ENCODE assay signal across 39 cellular contexts in the genomic region with DNA sequence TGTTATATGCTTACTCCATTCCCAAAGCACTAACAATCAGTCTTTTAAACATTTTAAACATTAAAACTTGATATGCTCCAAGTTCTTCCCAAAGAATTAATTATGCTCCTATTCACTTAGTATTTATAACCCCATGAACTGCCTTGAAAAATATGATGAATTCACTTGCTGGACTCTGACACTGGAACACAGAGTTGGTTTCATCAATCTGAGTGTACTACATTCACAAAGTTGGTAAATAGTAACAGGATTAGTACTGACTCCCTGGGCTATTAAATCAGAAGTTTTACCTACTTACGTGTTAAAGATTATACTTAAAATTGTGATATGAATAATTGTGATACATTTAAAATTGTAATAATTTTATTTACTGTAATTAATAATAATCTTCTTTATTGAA. TPM values are rescaled to one million over a fixed set of nuclear protein-coding genes. Genes with fewer than 3 reads are reported as not detected.
"Had no signal": no experiment of that assay in that cellular context is flagged by ENCODE, and none has a peak within 500 bp of the region (broad histone marks: within the 10 kb centered on the region; RNA-seq: fewer than 3 reads in every experiment).

No MANE protein-coding gene starts in this region.

- H3K9me3 Mint-ChIP-seq: activated CD4-positive, alpha-beta memory T cell treated with anti-CD3 and anti-CD28 coated beads, Interleukin-2, amount 10 ng/mL, durations not matched to agents 7 days and 5 days; activated CD4-positive, alpha-beta T cell treated with anti-CD3 and anti-CD28 coated beads, Interleukin-2, amount 10 ng/mL, durations not matched to agents 7 days and 5 days; activated naive CD4-positive, alpha-beta T cell treated with anti-CD3 and anti-CD28 coated beads, Interleukin-2, amount 10 ng/mL, durations not matched to agents 7 days and 5 days; activated naive CD4-positive, alpha-beta T cell treated with anti-CD3 and anti-CD28 coated beads, Interleukin-2, amount 50 U/mL, for 24 hours; activated naive CD8-positive, alpha-beta T cell treated with anti-CD3 and anti-CD28 coated beads, Interleukin-2, amount 10 ng/mL, durations not matched to agents 7 days and 5 days; activated T-cell treated with anti-CD3 and anti-CD28 coated beads, Interleukin-2, amount 50 U/mL, for 24 hours; activated T-helper 2 cell treated with anti-CD3 and anti-CD28 coated beads, Interferon-gamma antibody, Interleukin-2, Interleukin-4, amounts not matched to agents 10 μg/mL and 5 μg/mL and 100 μg/mL, durations not matched to agents 14 hours and 24 hours and 36 hours; T-helper 1 cell treated with Interleukin-12 subunit alpha and Interleukin-12 subunit beta and Interleukin-4 antibody, amounts not matched to agents 30 μg/mL and 1 μg/mL, for 36 hours; T-helper 2 cell treated with Interferon-gamma antibody and Interleukin-4, amounts not matched to agents 5 μg/mL and 100 μg/mL, for 36 hours had no signal

- H3K27me3 ChIP-seq: ascending aorta, cardiac muscle cell had no signal

- H3K4me1 Mint-ChIP-seq: activated CD4-positive, alpha-beta memory T cell treated with anti-CD3 and anti-CD28 coated beads, Interleukin-2, amount 10 ng/mL, durations not matched to agents 7 days and 5 days; activated CD4-positive, alpha-beta T cell treated with anti-CD3 and anti-CD28 coated beads for 36 hours; activated CD4-positive, alpha-beta T cell treated with anti-CD3 and anti-CD28 coated beads, Interleukin-2, amount 10 ng/mL, durations not matched to agents 7 days and 5 days; activated CD8-positive, alpha-beta memory T cell treated with anti-CD3 and anti-CD28 coated beads, Interleukin-2, amount 10 ng/mL, durations not matched to agents 7 days and 5 days; activated naive CD4-positive, alpha-beta T cell treated with anti-CD3 and anti-CD28 coated beads, Interleukin-2, amount 10 ng/mL, durations not matched to agents 7 days and 5 days; activated naive CD4-positive, alpha-beta T cell treated with anti-CD3 and anti-CD28 coated beads, Interleukin-2, amount 50 U/mL, for 24 hours; activated naive CD8-positive, alpha-beta T cell treated with anti-CD3 and anti-CD28 coated beads, Interleukin-2, amount 10 ng/mL, durations not matched to agents 7 days and 5 days; activated naive CD8-positive, alpha-beta T cell treated with anti-CD3 and anti-CD28 coated beads, Interleukin-2, amount 50 U/mL, for 24 hours; central memory CD8-positive, alpha-beta T cell had no signal

- H3K4me1 ChIP-seq: ascending aorta had no signal

- H3K36me3 ChIP-seq: ascending aorta, cardiac muscle cell, WERI-Rb-1 had no signal

- H3K36me3 Mint-ChIP-seq: activated CD8-positive, alpha-beta memory T cell treated with anti-CD3 and anti-CD28 coated beads, Interleukin-2, amount 10 ng/mL, durations not matched to agents 7 days and 5 days; activated naive CD4-positive, alpha-beta T cell treated with anti-CD3 and anti-CD28 coated beads, Interleukin-2, amount 10 ng/mL, durations not matched to agents 7 days and 5 days; activated naive CD4-positive, alpha-beta T cell treated with anti-CD3 and anti-CD28 coated beads, Interleukin-2, amount 50 U/mL, for 24 hours; activated naive CD8-positive, alpha-beta T cell; activated naive CD8-positive, alpha-beta T cell treated with anti-CD3 and anti-CD28 coated beads, Interleukin-2, amount 10 ng/mL, durations not matched to agents 7 days and 5 days; WTC11 had no signal

- H3K4me3 ChIP-seq: ascending aorta, cardiac muscle cell had no signal

- H3K4me3 Mint-ChIP-seq: activated CD4-positive, alpha-beta memory T cell treated with anti-CD3 and anti-CD28 coated beads, Interleukin-2, amount 10 ng/mL, durations not matched to agents 7 days and 5 days; activated CD4-positive, alpha-beta T cell treated with anti-CD3 and anti-CD28 coated beads for 36 hours; activated CD4-positive, alpha-beta T cell treated with anti-CD3 and anti-CD28 coated beads, Interleukin-2, amount 10 ng/mL, durations not matched to agents 7 days and 5 days; activated CD8-positive, alpha-beta memory T cell treated with anti-CD3 and anti-CD28 coated beads, Interleukin-2, amount 10 ng/mL, durations not matched to agents 7 days and 5 days; activated CD8-positive, alpha-beta T cell treated with anti-CD3 and anti-CD28 coated beads, Interleukin-2, amount 10 ng/mL, durations not matched to agents 7 days and 5 days; activated naive CD4-positive, alpha-beta T cell treated with anti-CD3 and anti-CD28 coated beads, Interleukin-2, amount 10 ng/mL, durations not matched to agents 7 days and 5 days; activated naive CD4-positive, alpha-beta T cell treated with anti-CD3 and anti-CD28 coated beads, Interleukin-2, amount 50 U/mL, for 24 hours; activated naive CD8-positive, alpha-beta T cell; activated naive CD8-positive, alpha-beta T cell treated with anti-CD3 and anti-CD28 coated beads, Interleukin-2, amount 10 ng/mL, durations not matched to agents 7 days and 5 days; activated naive CD8-positive, alpha-beta T cell treated with anti-CD3 and anti-CD28 coated beads, Interleukin-2, amount 50 U/mL, for 24 hours; activated T-cell treated with anti-CD3 and anti-CD28 coated beads, Interleukin-2, amount 50 U/mL, for 24 hours; brain; central memory CD8-positive, alpha-beta T cell; T-helper 1 cell treated with Interleukin-12 subunit alpha and Interleukin-12 subunit beta and Interleukin-4 antibody, amounts not matched to agents 30 μg/mL and 1 μg/mL, for 36 hours; T-helper 2 cell treated with Interferon-gamma antibody and Interleukin-4, amounts not matched to agents 5 μg/mL and 100 μg/mL, for 36 hours; WTC11 had no signal

- DNase-seq: activated CD4-positive, alpha-beta memory T cell treated with anti-CD3 and anti-CD28 coated beads, Interleukin-2, amount 10 ng/mL, durations not matched to agents 7 days and 5 days; activated CD4-positive, alpha-beta T cell treated with anti-CD3 and anti-CD28 coated beads for 1 hour; activated CD4-positive, alpha-beta T cell treated with anti-CD3 and anti-CD28 coated beads for 36 hours; activated CD4-positive, alpha-beta T cell treated with anti-CD3 and anti-CD28 coated beads for 48 hours; activated CD4-positive, alpha-beta T cell treated with anti-CD3 and anti-CD28 coated beads, Interleukin-2, amount 10 ng/mL, durations not matched to agents 7 days and 5 days; activated CD4-positive, alpha-beta T cell treated with anti-CD3 and anti-CD28 coated beads, Interleukin-2, amount 50 U/mL, for 48 hours; activated CD4-positive, CD25-positive, alpha-beta regulatory T cell; activated CD8-positive, alpha-beta memory T cell treated with anti-CD3 and anti-CD28 coated beads for 24 hours; activated CD8-positive, alpha-beta memory T cell treated with anti-CD3 and anti-CD28 coated beads, Interleukin-2, amount 10 ng/mL, durations not matched to agents 7 days and 5 days; activated CD8-positive, alpha-beta memory T cell treated with anti-CD3 and anti-CD28 coated beads, Interleukin-2, amount 50 U/mL, for 48 hours; activated CD8-positive, alpha-beta T cell treated with anti-CD3 and anti-CD28 coated beads, Interleukin-2, amount 10 ng/mL, durations not matched to agents 7 days and 5 days; activated effector memory CD4-positive, alpha-beta T cell treated with Interleukin-2 at 50 U/mL for 16 hours; activated gamma-delta T cell; activated naive CD4-positive, alpha-beta T cell treated with anti-CD3 and anti-CD28 coated beads, Interleukin-2, amount 10 ng/mL, durations not matched to agents 7 days and 5 days; activated naive CD4-positive, alpha-beta T cell treated with Interleukin-2 at 50 U/mL for 16 hours; activated naive CD8-positive, alpha-beta T cell treated with anti-CD3 and anti-CD28 coated beads, Interleukin-2, amount 10 ng/mL, durations not matched to agents 7 days and 5 days; activated naive CD8-positive, alpha-beta T cell treated with anti-CD3 and anti-CD28 coated beads, Interleukin-2, amount 50 U/mL, for 24 hours; activated T-cell treated with anti-CD3 and anti-CD28 coated beads, Interleukin-2, amount 50 U/mL, for 24 hours; activated T-cell treated with anti-CD3 and anti-CD28 coated beads, Interleukin-2, amount 50 U/mL, for 48 hours; amygdala; anterior cingulate cortex; caudate nucleus; SW 1271; T-helper 1 cell; T-helper 9 cell; WERI-Rb-1 had no signal

- H3K9me3 ChIP-seq: ascending aorta had no signal

- H3K27ac Mint-ChIP-seq: activated CD4-positive, alpha-beta memory T cell treated with anti-CD3 and anti-CD28 coated beads, Interleukin-2, amount 10 ng/mL, durations not matched to agents 7 days and 5 days; activated CD4-positive, alpha-beta T cell treated with anti-CD3 and anti-CD28 coated beads for 36 hours; activated CD4-positive, alpha-beta T cell treated with anti-CD3 and anti-CD28 coated beads, Interleukin-2, amount 10 ng/mL, durations not matched to agents 7 days and 5 days; activated CD8-positive, alpha-beta memory T cell treated with anti-CD3 and anti-CD28 coated beads, Interleukin-2, amount 10 ng/mL, durations not matched to agents 7 days and 5 days; activated CD8-positive, alpha-beta T cell treated with anti-CD3 and anti-CD28 coated beads, Interleukin-2, amount 10 ng/mL, durations not matched to agents 7 days and 5 days; activated naive CD4-positive, alpha-beta T cell treated with anti-CD3 and anti-CD28 coated beads, Interleukin-2, amount 10 ng/mL, durations not matched to agents 7 days and 5 days; activated naive CD4-positive, alpha-beta T cell treated with anti-CD3 and anti-CD28 coated beads, Interleukin-2, amount 50 U/mL, for 24 hours; activated naive CD8-positive, alpha-beta T cell; activated naive CD8-positive, alpha-beta T cell treated with anti-CD3 and anti-CD28 coated beads, Interleukin-2, amount 10 ng/mL, durations not matched to agents 7 days and 5 days; activated naive CD8-positive, alpha-beta T cell treated with anti-CD3 and anti-CD28 coated beads, Interleukin-2, amount 50 U/mL, for 24 hours; activated T-cell treated with anti-CD3 and anti-CD28 coated beads, Interleukin-2, amount 50 U/mL, for 24 hours; activated T-helper 2 cell treated with anti-CD3 and anti-CD28 coated beads, Interferon-gamma antibody, Interleukin-2, Interleukin-4, amounts not matched to agents 10 μg/mL and 5 μg/mL and 100 μg/mL, durations not matched to agents 14 hours and 24 hours and 36 hours; brain; T-helper 1 cell treated with Interleukin-12 subunit alpha and Interleukin-12 subunit beta and Interleukin-4 antibody, amounts not matched to agents 30 μg/mL and 1 μg/mL, for 36 hours; T-helper 2 cell treated with Interferon-gamma antibody and Interleukin-4, amounts not matched to agents 5 μg/mL and 100 μg/mL, for 36 hours; WTC11 had no signal

- H3K27ac ChIP-seq: ascending aorta, cardiac muscle cell, WERI-Rb-1 had no signal

- ATAC-seq: activated CD4-positive, alpha-beta T cell treated with anti-CD3 and anti-CD28 coated beads for 36 hours; activated CD4-positive, CD25-positive, alpha-beta regulatory T cell treated with anti-CD3 and anti-CD28 coated beads, Interleukin-2, amount 50 U/mL, for 24 hours; activated CD8-positive, alpha-beta memory T cell treated with anti-CD3 and anti-CD28 coated beads, Interleukin-2, amount 10 ng/mL, durations not matched to agents 7 days and 5 days; activated CD8-positive, alpha-beta T cell treated with anti-CD3 and anti-CD28 coated beads, Interleukin-2, amount 10 ng/mL, durations not matched to agents 7 days and 5 days; activated naive CD8-positive, alpha-beta T cell treated with anti-CD3 and anti-CD28 coated beads, Interleukin-2, amount 50 U/mL, for 24 hours; WTC11 had no signal

- H3K27me3 Mint-ChIP-seq: activated CD4-positive, alpha-beta memory T cell treated with anti-CD3 and anti-CD28 coated beads, Interleukin-2, amount 10 ng/mL, durations not matched to agents 7 days and 5 days; activated CD4-positive, alpha-beta T cell treated with anti-CD3 and anti-CD28 coated beads for 36 hours; activated CD4-positive, alpha-beta T cell treated with anti-CD3 and anti-CD28 coated beads, Interleukin-2, amount 10 ng/mL, durations not matched to agents 7 days and 5 days; activated CD8-positive, alpha-beta memory T cell treated with anti-CD3 and anti-CD28 coated beads, Interleukin-2, amount 10 ng/mL, durations not matched to agents 7 days and 5 days; activated naive CD4-positive, alpha-beta T cell treated with anti-CD3 and anti-CD28 coated beads, Interleukin-2, amount 10 ng/mL, durations not matched to agents 7 days and 5 days; activated naive CD4-positive, alpha-beta T cell treated with anti-CD3 and anti-CD28 coated beads, Interleukin-2, amount 50 U/mL, for 24 hours; activated naive CD8-positive, alpha-beta T cell; activated naive CD8-positive, alpha-beta T cell treated with anti-CD3 and anti-CD28 coated beads, Interleukin-2, amount 10 ng/mL, durations not matched to agents 7 days and 5 days; activated naive CD8-positive, alpha-beta T cell treated with anti-CD3 and anti-CD28 coated beads, Interleukin-2, amount 50 U/mL, for 24 hours; activated T-cell treated with anti-CD3 and anti-CD28 coated beads, Interleukin-2, amount 50 U/mL, for 24 hours; brain; central memory CD8-positive, alpha-beta T cell had no signal

RNA-seq across cellular contexts. Expression of a gene that starts 17.3 kb away (rescaled TPM):
- total RNA-seq: activated CD4-positive, alpha-beta memory T cell treated with anti-CD3 and anti-CD28 coated beads, Interleukin-2, amount 10 ng/mL, durations not matched to agents 7 days and 5 days; activated CD4-positive, alpha-beta T cell treated with anti-CD3 and anti-CD28 coated beads for 36 hours; activated CD4-positive, alpha-beta T cell treated with anti-CD3 and anti-CD28 coated beads, Interleukin-2, amount 10 ng/mL, durations not matched to agents 7 days and 5 days; activated CD8-positive, alpha-beta memory T cell treated with anti-CD3 and anti-CD28 coated beads, Interleukin-2, amount 10 ng/mL, durations not matched to agents 7 days and 5 days; activated CD8-positive, alpha-beta T cell treated with anti-CD3 and anti-CD28 coated beads, Interleukin-2, amount 10 ng/mL, durations not matched to agents 7 days and 5 days; activated naive CD8-positive, alpha-beta T cell treated with anti-CD3 and anti-CD28 coated beads, Interleukin-2, amount 10 ng/mL, durations not matched to agents 7 days and 5 days; activated T-helper 2 cell treated with anti-CD3 and anti-CD28 coated beads, Interferon-gamma antibody, Interleukin-2, Interleukin-4, amounts not matched to agents 10 μg/mL and 5 μg/mL and 100 μg/mL, durations not matched to agents 14 hours and 24 hours and 36 hours; ascending aorta; bronchial epithelial cell; cardiac muscle cell had no signal
- polyA plus RNA-seq: cardiac muscle cell had no signal

RNA-seq across cellular contexts. Expression of a gene that starts 26.6 kb away (rescaled TPM):
- total RNA-seq: activated CD4-positive, alpha-beta memory T cell treated with anti-CD3 and anti-CD28 coated beads, Interleukin-2, amount 10 ng/mL, durations not matched to agents 7 days and 5 days; activated CD4-positive, alpha-beta T cell treated with anti-CD3 and anti-CD28 coated beads for 36 hours; activated CD4-positive, alpha-beta T cell treated with anti-CD3 and anti-CD28 coated beads, Interleukin-2, amount 10 ng/mL, durations not matched to agents 7 days and 5 days; activated CD8-positive, alpha-beta memory T cell treated with anti-CD3 and anti-CD28 coated beads, Interleukin-2, amount 10 ng/mL, durations not matched to agents 7 days and 5 days; activated CD8-positive, alpha-beta T cell treated with anti-CD3 and anti-CD28 coated beads, Interleukin-2, amount 10 ng/mL, durations not matched to agents 7 days and 5 days; activated naive CD8-positive, alpha-beta T cell treated with anti-CD3 and anti-CD28 coated beads, Interleukin-2, amount 10 ng/mL, durations not matched to agents 7 days and 5 days; activated T-helper 2 cell treated with anti-CD3 and anti-CD28 coated beads, Interferon-gamma antibody, Interleukin-2, Interleukin-4, amounts not matched to agents 10 μg/mL and 5 μg/mL and 100 μg/mL, durations not matched to agents 14 hours and 24 hours and 36 hours; ascending aorta; bronchial epithelial cell; cardiac muscle cell; WTC11 had no signal
- polyA plus RNA-seq: adipose tissue, cardiac muscle cell had no signal
